9 cellular contexts compared by ENCODE assay signal in genomic region chr1:236753554-236753953, GRCh38. TPM values are rescaled to one million over a fixed set of nuclear protein-coding genes. Genes with fewer than 3 reads are reported as not detected.
DNase-seq lines count a peak whose midpoint lies in the region; ATAC-seq and TF ChIP-seq lines count a peak whose summit lies in the region.
"Had no signal": no experiment of that assay in that cellular context is flagged by ENCODE, and none has a peak within 500 bp of the region (broad histone marks: within the 10 kb centered on the region; RNA-seq: fewer than 3 reads in every experiment).

No MANE protein-coding gene starts in this region.

- no peaks in the 10 kb centered on the region for H3K36me3 ChIP-seq in brain microvascular endothelial cell (replicated peaks)
- no peaks in the 10 kb centered on the region for H3K36me3 ChIP-seq in mucosa of descending colon (ENCODE audit: low read depth)
- H3K36me3 ChIP-seq in Peyer's patch: no peaks in the 10 kb centered on the region

- no peaks in the 10 kb centered on the region for H3K9me3 ChIP-seq in mucosa of descending colon
- no peaks in the 10 kb centered on the region for H3K9me3 ChIP-seq in Peyer's patch

- H3K4me1 ChIP-seq in mucosa of descending colon (ENCODE audit: low read depth) (no peaks in the 10 kb centered on the region), Peyer's patch (no peaks in the 10 kb centered on the region)

- intact Hi-C loops in mucosa of descending colon (cut with DNase I, micrococcal nuclease): no loop called here

- no peak for TF ChIP-seq POLR2A in Peyer's patch (IDR thresholded peaks at IDR 0.05)

- H3K4me3 ChIP-seq in brain microvascular endothelial cell (ENCODE audit: low read depth, low read length) (no peak overlapping the region), mucosa of descending colon (no peak overlapping the region), Peyer's patch (no peak overlapping the region)

- no peaks in the 10 kb centered on the region for H3K27me3 ChIP-seq in brain microvascular endothelial cell (replicated peaks)
- no peaks in the 10 kb centered on the region for H3K27me3 ChIP-seq in Peyer's patch

- DNase-seq in ELF-1 (ENCODE audit: low read depth, low spot score): peak; percentile 71
- DNase-seq in MV-4-11 (lab: John Stamatoyannopoulos, UW): peak; percentile 10
- DNase-seq in brain microvascular endothelial cell: no peak
- no peak for DNase-seq in mucosa of descending colon
- no peak for DNase-seq in Peyer's patch
- DNase-seq in NK-92 (lab: John Stamatoyannopoulos, UW; ENCODE audit: unreplicated experiment): no peak
- DNase-seq in NCI-H187 (lab: John Stamatoyannopoulos, UW): no peak

- in situ Hi-C loops in brain microvascular endothelial cell (cut with HindIII; ENCODE audit: low pct_ligation_motif_present, low sequenced_read_pairs): no loop called here

- TF ChIP-seq CTCF in brain microvascular endothelial cell (IDR thresholded peaks at IDR 0.05; ENCODE audit: low read depth, low read length, missing control alignments): peak; percentile 38
- no peak for TF ChIP-seq CTCF in mucosa of descending colon (IDR thresholded peaks at IDR 0.05)
- TF ChIP-seq CTCF in Peyer's patch (IDR thresholded peaks at IDR 0.05): peak in 1 of 6 experiments; percentile 22

- peak; percentile 36 for ATAC-seq in mucosa of descending colon
- no peak for ATAC-seq in HG02840 (IDR thresholded peaks at IDR 0.05; ENCODE audit: low FRiP score, unreplicated experiment)

- H3K27ac ChIP-seq in brain microvascular endothelial cell (no peak overlapping the region), Peyer's patch (no peak overlapping the region)
- H3K27ac ChIP-seq: KMS-11 had no signal

RNA-seq across cellular contexts. Expression of gene MTR, which starts 41.5 kb away (rescaled TPM):
- total RNA-seq in mucosa of descending colon: 10 to 100 TPM; 21.7 to 41.1 (median 23.5) TPM
- total RNA-seq in Peyer's patch: 10 to 100 TPM in 3 of 4 donors, 1 to 10 TPM in 1; 9.6 to 33.0 (median 24.8) TPM

Comparison
In these comparisons a context has a peak if more than half of its experiments do, and no peak if none do; other contexts are left out.
1. DNase-seq: peak in ELF-1 (single experiment) and MV-4-11 (single experiment); none in brain microvascular endothelial cell (single experiment), mucosa of descending colon (0 of 3), Peyer's patch (0 of 3), NK-92 (single experiment) and NCI-H187 (0 of 2).